ENCODE assay signal across 6 cellular contexts in genomic region chr19:44925114-44925891, GRCh38. TPM values are rescaled to one million over a fixed set of nuclear protein-coding genes. Genes with fewer than 3 reads are reported as not detected.
DNase-seq lines count a peak whose midpoint lies in the region; ATAC-seq and TF ChIP-seq lines count a peak whose summit lies in the region.

No MANE protein-coding gene starts in this region.

- H3K9me3 Mint-ChIP-seq in osteocyte (ENCODE audit: unreplicated experiment) = no peaks in the 10 kb centered on the region

- H3K27me3 Mint-ChIP-seq in osteocyte (ENCODE audit: unreplicated experiment) = peaks cover 8% of the 10 kb centered on the region

- peak; percentile 34 for ATAC-seq in esophagus mucosa

- no peaks in the 10 kb centered on the region for H3K36me3 Mint-ChIP-seq in osteocyte (ENCODE audit: unreplicated experiment)

- H3K4me1 Mint-ChIP-seq in osteocyte (ENCODE audit: unreplicated experiment) = peaks cover 26% of the 10 kb centered on the region

- H3K4me3 Mint-ChIP-seq in osteocyte (ENCODE audit: unreplicated experiment) = peak overlapping the region; percentile 26

- H3K27ac Mint-ChIP-seq in osteocyte (ENCODE audit: unreplicated experiment) = peak overlapping the region; percentile 48

- TF ChIP-seq CTCF in osteocyte (IDR thresholded peaks at IDR 0.05) = no peak

- DNase-seq in H4 (ENCODE audit: low spot score) (peak; percentile 72), osteocyte (ENCODE audit: extremely low spot score, unreplicated experiment) (no peak), COLO829 (ENCODE audit: low spot score) (no peak), NCI-H1436 (lab: John Stamatoyannopoulos, UW) (no peak), RPMI8226 (no peak)

RNA-seq across cellular contexts. Expression of gene APOC1, which starts 10.9 kb away (rescaled TPM):
- not detected in 2 replicates for total RNA-seq in H4 (2014; rRNA removed; shearing (Covaris generic))
- total RNA-seq in esophagus mucosa = 4.7 TPM
- total RNA-seq in osteocyte = 3.3 TPM in 1 of 2 replicates, not detected in the other

RNA-seq across cellular contexts. Expression of gene APOC4, which starts 16.7 kb away (rescaled TPM):
- total RNA-seq in H4 (2014; rRNA removed; shearing (Covaris generic)) = not detected in 2 replicates
- total RNA-seq in esophagus mucosa = not detected
- total RNA-seq in osteocyte = not detected in 2 replicates

RNA-seq across cellular contexts. Expression of gene APOE, which starts 19.7 kb away (rescaled TPM):
- total RNA-seq in H4 (2014; rRNA removed; shearing (Covaris generic)) = 0.33 and 0.75 TPM in 2 replicates
- total RNA-seq in esophagus mucosa (5.7 TPM), osteocyte (151 and 184 TPM in 2 replicates)

RNA-seq across cellular contexts. Expression of gene APOC2, which starts 20.5 kb away (rescaled TPM):
- not detected in 2 replicates for total RNA-seq in H4 (2014; rRNA removed; shearing (Covaris generic))
- total RNA-seq in esophagus mucosa (0.52 TPM), osteocyte (not detected in 2 replicates)

RNA-seq across cellular contexts. Expression of gene CLPTM1, which starts 29.9 kb away (rescaled TPM):
- total RNA-seq in H4 (2014; rRNA removed; shearing (Covaris generic)) = 12.9 and 17.4 TPM in 2 replicates
- total RNA-seq in esophagus mucosa = 69.9 TPM
- 124 and 126 TPM in 2 replicates for total RNA-seq in osteocyte

Comparison
In these comparisons a context has a peak if more than half of its experiments do, and no peak if none do; other contexts are left out.
1. RNA of gene APOE, which starts 19.7 kb away (total RNA-seq): 151 to 184 TPM in osteocyte; 5.7 TPM in esophagus mucosa (single experiment) and 0.33 to 0.75 TPM in H4; every median in the first group is over 10 times any median in the second.